In the genomic region with DNA sequence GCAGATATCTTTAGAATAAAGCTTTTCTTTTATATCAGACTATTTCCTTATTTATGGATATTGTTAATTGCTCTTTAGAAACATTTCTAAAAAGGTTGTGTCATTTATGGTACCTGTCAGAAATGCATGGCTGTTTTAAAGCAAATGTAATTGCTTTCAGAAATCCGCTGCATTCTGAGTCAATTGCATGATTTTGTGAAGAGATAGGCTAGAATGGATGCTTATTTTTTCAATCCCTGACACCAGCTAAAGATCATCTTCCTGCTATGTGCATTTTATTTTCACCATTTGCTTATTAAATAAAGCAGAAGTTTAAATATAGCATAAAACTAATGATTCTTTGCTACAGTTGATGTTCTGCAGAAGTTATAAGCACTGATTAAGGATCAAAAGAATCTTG, we compare ENCODE assay signal across 33 cellular contexts.
A peak's percentile ranks its signal among the peaks of the same experiment; 100 is the strongest.
DNase-seq lines count a peak whose midpoint lies in the region; ATAC-seq, FAIRE-seq and TF ChIP-seq lines count a peak whose summit lies in the region.
"Had no signal": no experiment of that assay in that cellular context is flagged by ENCODE, and none has a peak within 500 bp of the region (broad histone marks: within the 10 kb centered on the region; RNA-seq: fewer than 3 reads in every experiment).

No MANE protein-coding gene starts in this region.

- H3K27me3 ChIP-seq in SK-N-SH (ENCODE audit: insufficient read depth) (no peaks in the 10 kb centered on the region), upper lobe of left lung (no peaks in the 10 kb centered on the region), BE2C (no peaks in the 10 kb centered on the region)
- H3K27me3 ChIP-seq: BLaER1; BLaER1 treated with 17β-estradiol and CSF1 and Interleukin-3, amounts not matched to agents 10 nM and 100 nM had no signal

- POLR2A ChIA-PET in SK-N-SH (lab: Yijun Ruan, JAX), result no interaction called here

- ATAC-seq in SK-N-SH treated with all-trans-retinoic acid at 6 μM for 48 hours, result no peak
- ATAC-seq in upper lobe of left lung (ENCODE audit: low FRiP score in 2 of 2), result no peak
- no peak for ATAC-seq in HG03039 (IDR thresholded peaks at IDR 0.05; ENCODE audit: unreplicated experiment)
- ATAC-seq: A549; CD8-positive, alpha-beta T cell had no signal

- FAIRE-seq in D721Med (lab: Jason Lieb, UNC) (peak; percentile 86), urothelium cell line (lab: Jason Lieb, UNC) (peak; percentile 17)
- FAIRE-seq: A204.1, A549 had no signal

- no peaks in the 10 kb centered on the region for H3K79me2 ChIP-seq in SK-N-SH (ENCODE audit: insufficient read depth)

- no peak; the same call in 1 of the 2 replicates for TF ChIP-seq RAD21 in SK-N-SH (IDR thresholded peaks at IDR 0.05; ENCODE audit: low read length)

- DNase-seq in D721Med (ENCODE audit: insufficient read length, low spot score) (no peak), SK-N-SH (peak; percentile 20), urothelium cell line (ENCODE audit: low spot score) (no peak), upper lobe of left lung (no peak), foreskin melanocyte (no peak), BE2C (no peak)
- DNase-seq: 8988T; ACHN; AML-193; C1 segment of cervical spinal cord; Caco-2; Calu3; CD4-positive, alpha-beta memory T cell; CD4-positive, alpha-beta T cell; CD4-positive, CD25-positive, alpha-beta regulatory T cell; CD8-positive, alpha-beta memory T cell; CD8-positive, alpha-beta T cell; COR-L47; DMS 273 treated with DMSO at 0.1 percent for 48 hours; DMS153; DMS53; DMS79; DMS79 treated with DMSO at 0.1 percent for 48 hours; DND-41; EL had no signal

- 19% methylated on average over 1 of the region's 1 CpG for WGBS in SK-N-SH (ENCODE audit: low lambda C conversion rate)
- 86 to 92% methylated on average over 1 of the region's 1 CpG for WGBS in upper lobe of left lung, 2 donors

- no peak overlapping the region for H3K9ac ChIP-seq in SK-N-SH
- H3K9ac ChIP-seq: BLaER1; BLaER1 treated with 17β-estradiol and CSF1 and Interleukin-3, amounts not matched to agents 10 nM and 100 nM had no signal

- no peaks in the 10 kb centered on the region for H3K9me2 ChIP-seq in SK-N-SH

- H3K4me1 ChIP-seq in SK-N-SH (ENCODE audit: control insufficient read depth in 1 of 2, insufficient read depth in 2 of 2, low read depth in 1 of 2, low read length in 1 of 2) (peaks cover 0 to 9% of the 10 kb centered on the region in 2 experiments; a peak in 2 of 4 replicates), upper lobe of left lung (no peaks in the 10 kb centered on the region), BE2C (no peaks in the 10 kb centered on the region)
- H3K4me1 ChIP-seq: A549; BLaER1; BLaER1 treated with 17β-estradiol and CSF1 and Interleukin-3, amounts not matched to agents 10 nM and 100 nM; Caco-2 had no signal

- H3K36me3 ChIP-seq in SK-N-SH (replicated peaks in 1 of 2; ENCODE audit: control insufficient read depth in 1 of 2, insufficient read depth in 2 of 2, low read length in 1 of 2) (no peaks in the 10 kb centered on the region), upper lobe of left lung (no peaks in the 10 kb centered on the region), BE2C (no peaks in the 10 kb centered on the region)
- H3K36me3 ChIP-seq: BLaER1; BLaER1 treated with 17β-estradiol and CSF1 and Interleukin-3, amounts not matched to agents 10 nM and 100 nM had no signal

- no peak for TF ChIP-seq POLR2A in upper lobe of left lung (IDR thresholded peaks at IDR 0.05)

- H3K27ac ChIP-seq in SK-N-SH (ENCODE audit: low read depth in 2 of 2, low read length in 1 of 2) (peak overlapping the region in 1 of 2 experiments; percentile 69; a peak in 2 of 4 replicates), upper lobe of left lung (no peak overlapping the region)
- H3K27ac ChIP-seq: 22Rv1; A549; BLaER1; BLaER1 treated with 17β-estradiol and CSF1 and Interleukin-3, amounts not matched to agents 10 nM and 100 nM; C4-2B had no signal

- CTCF ChIA-PET in SK-N-SH (lab: Yijun Ruan, JAX), result interaction anchor here (0.6 to 3.0 kb wide), 3 partner anchors 16 to 1468 kb away, joined by 3 to 10 read pairs (median 3); no protein-coding TSS in a partner anchor

- TF ChIP-seq EP300 in SK-N-SH (IDR thresholded peaks at IDR 0.05; ENCODE audit: borderline replicate concordance in 1 of 2, low read depth in 1 of 2, low read length in 1 of 2) (peak in 1 of 2 experiments; percentile 70; a peak in 1 of 4 replicates), upper lobe of left lung (IDR thresholded peaks at IDR 0.05) (no peak)

- TF ChIP-seq CTCF in D721Med (IDR thresholded peaks at IDR 0.05; ENCODE audit: insufficient read depth, missing control alignments) (no peak), SK-N-SH (IDR thresholded peaks at IDR 0.05) (no peak), upper lobe of left lung (IDR thresholded peaks at IDR 0.05) (no peak), BE2C (IDR thresholded peaks at IDR 0.05; ENCODE audit: low read depth, low read length) (no peak)

- no peaks in the 10 kb centered on the region for H3F3A ChIP-seq in SK-N-SH (replicated peaks; ENCODE audit: insufficient read depth)

- H3K4me3 ChIP-seq in SK-N-SH (ENCODE audit: low read depth in 2 of 2, low read length in 1 of 2), result no peak overlapping the region
- no peak overlapping the region for H3K4me3 ChIP-seq in upper lobe of left lung
- no peak overlapping the region for H3K4me3 ChIP-seq in BE2C (ENCODE audit: low read depth, low read length)
- H3K4me3 ChIP-seq: A549; BLaER1; BLaER1 treated with 17β-estradiol and CSF1 and Interleukin-3, amounts not matched to agents 10 nM and 100 nM had no signal

- H2AFZ ChIP-seq in SK-N-SH (ENCODE audit: low read depth), result no peak overlapping the region

- no peaks in the 10 kb centered on the region for H4K20me1 ChIP-seq in SK-N-SH (ENCODE audit: insufficient read depth)
- H4K20me1 ChIP-seq: BLaER1; BLaER1 treated with 17β-estradiol and CSF1 and Interleukin-3, amounts not matched to agents 10 nM and 100 nM had no signal

- H3K4me2 ChIP-seq in SK-N-SH, result no peak overlapping the region
- H3K4me2 ChIP-seq: A549; BLaER1; BLaER1 treated with 17β-estradiol and CSF1 and Interleukin-3, amounts not matched to agents 10 nM and 100 nM had no signal

- H3K9me3 ChIP-seq in SK-N-SH (no peaks in the 10 kb centered on the region), upper lobe of left lung (peaks cover 0 to 4% (median 0%) of the 10 kb centered on the region in 4 donors), BE2C (no peaks in the 10 kb centered on the region; the same call in 1 of the 2 replicates)
- H3K9me3 ChIP-seq: A549, Caco-2 had no signal

TF ChIP-seq in SK-N-SH, 30 proteins besides CTCF, POLR2A, EP300 and RAD21 (continues in another document):
- TF ChIP-seq CHD2 (IDR thresholded peaks at IDR 0.05; ENCODE audit: low read length, partially characterized antibody), result no peak
- TF ChIP-seq RXRA (IDR thresholded peaks at IDR 0.05; ENCODE audit: borderline replicate concordance, low read depth), result no peak
- no peak for TF ChIP-seq YY1 (IDR thresholded peaks at IDR 0.05; ENCODE audit: low read depth)
- TF ChIP-seq MAX (IDR thresholded peaks at IDR 0.05; ENCODE audit: low read depth), result no peak
- no peak for TF ChIP-seq NFIC (IDR thresholded peaks at IDR 0.05; ENCODE audit: borderline replicate concordance)
- no peak for TF ChIP-seq EZH2phosphoT487 (IDR thresholded peaks at IDR 0.05; ENCODE audit: borderline replicate concordance, low read depth)
- no peak for TF ChIP-seq SIN3A (IDR thresholded peaks at IDR 0.05; ENCODE audit: borderline replicate concordance, low read depth, low read length)
- TF ChIP-seq GATA2 (CRISPR knock-in tag; IDR thresholded peaks at IDR 0.05), result peak; percentile 81

TF ChIP-seq in SK-N-SH treated with all-trans-retinoic acid at 6 μM for 48 hours, 23 proteins besides CTCF, POLR2A, EP300 and RAD21:
- TF ChIP-seq, protein P1, sequence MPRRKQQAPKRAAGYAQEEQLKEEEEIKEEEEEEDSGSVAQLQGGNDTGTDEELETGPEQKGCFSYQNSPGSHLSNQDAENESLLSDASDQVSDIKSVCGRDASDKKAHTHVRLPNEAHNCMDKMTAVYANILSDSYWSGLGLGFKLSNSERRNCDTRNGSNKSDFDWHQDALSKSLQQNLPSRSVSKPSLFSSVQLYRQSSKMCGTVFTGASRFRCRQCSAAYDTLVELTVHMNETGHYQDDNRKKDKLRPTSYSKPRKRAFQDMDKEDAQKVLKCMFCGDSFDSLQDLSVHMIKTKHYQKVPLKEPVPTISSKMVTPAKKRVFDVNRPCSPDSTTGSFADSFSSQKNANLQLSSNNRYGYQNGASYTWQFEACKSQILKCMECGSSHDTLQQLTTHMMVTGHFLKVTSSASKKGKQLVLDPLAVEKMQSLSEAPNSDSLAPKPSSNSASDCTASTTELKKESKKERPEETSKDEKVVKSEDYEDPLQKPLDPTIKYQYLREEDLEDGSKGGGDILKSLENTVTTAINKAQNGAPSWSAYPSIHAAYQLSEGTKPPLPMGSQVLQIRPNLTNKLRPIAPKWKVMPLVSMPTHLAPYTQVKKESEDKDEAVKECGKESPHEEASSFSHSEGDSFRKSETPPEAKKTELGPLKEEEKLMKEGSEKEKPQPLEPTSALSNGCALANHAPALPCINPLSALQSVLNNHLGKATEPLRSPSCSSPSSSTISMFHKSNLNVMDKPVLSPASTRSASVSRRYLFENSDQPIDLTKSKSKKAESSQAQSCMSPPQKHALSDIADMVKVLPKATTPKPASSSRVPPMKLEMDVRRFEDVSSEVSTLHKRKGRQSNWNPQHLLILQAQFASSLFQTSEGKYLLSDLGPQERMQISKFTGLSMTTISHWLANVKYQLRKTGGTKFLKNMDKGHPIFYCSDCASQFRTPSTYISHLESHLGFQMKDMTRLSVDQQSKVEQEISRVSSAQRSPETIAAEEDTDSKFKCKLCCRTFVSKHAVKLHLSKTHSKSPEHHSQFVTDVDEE (CRISPR knock-in tag; IDR thresholded peaks at IDR 0.05), result no peak
- no peak for TF ChIP-seq GLIS3 (CRISPR knock-in tag; IDR thresholded peaks at IDR 0.05)
- TF ChIP-seq BACH2 (CRISPR knock-in tag; IDR thresholded peaks at IDR 0.05; ENCODE audit: borderline replicate concordance), result no peak
- TF ChIP-seq ISL1 (CRISPR knock-in tag; IDR thresholded peaks at IDR 0.05), result peak; percentile 51
- no peak for TF ChIP-seq SNAI2 (CRISPR knock-in tag; IDR thresholded peaks at IDR 0.05)
